9 cellular contexts compared by ENCODE assay signal in the genomic region with DNA sequence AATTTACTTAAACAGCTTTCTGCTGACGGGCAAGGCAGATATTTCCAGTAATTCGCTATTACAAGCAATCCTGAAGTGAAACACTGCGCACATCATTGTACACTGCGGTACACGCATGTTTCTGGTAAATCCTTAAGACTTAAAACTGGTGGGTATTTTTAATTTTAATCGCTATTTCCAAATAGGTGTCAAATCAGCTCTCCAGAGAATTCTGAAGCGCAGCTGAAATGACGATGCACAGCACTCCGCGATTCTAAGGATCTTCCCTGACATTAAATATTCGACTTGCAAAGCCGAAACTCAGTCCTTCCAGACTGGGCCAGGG. TPM values are rescaled to one million over a fixed set of nuclear protein-coding genes. Genes with fewer than 3 reads are reported as not detected.
A peak's percentile ranks its signal among the peaks of the same experiment; 100 is the strongest.
DNase-seq lines count a peak whose midpoint lies in the region; ATAC-seq, FAIRE-seq and TF ChIP-seq lines count a peak whose summit lies in the region.
"Had no signal": no experiment of that assay in that cellular context is flagged by ENCODE, and none has a peak within 500 bp of the region (broad histone marks: within the 10 kb centered on the region; RNA-seq: fewer than 3 reads in every experiment).

No MANE protein-coding gene starts in this region.

- ATAC-seq in activated CD4-positive, CD25-positive, alpha-beta regulatory T cell treated with anti-CD3 and anti-CD28 coated beads, Interleukin-2, amount 50 U/mL, for 24 hours: peak; percentile 3 to 8
- ATAC-seq in HG03457 (IDR thresholded peaks at IDR 0.05; ENCODE audit: unreplicated experiment) (peak; percentile 3), GM12878 (peak; percentile 14), lower lobe of right lung (peak in 1 of 2 donors; percentile 7)

- TF ChIP-seq POLR2A in GM12878 (IDR thresholded peaks at IDR 0.05; ENCODE audit: low read depth, low read length): no peak
- TF ChIP-seq POLR2A in vagina (IDR thresholded peaks at IDR 0.05): no peak

- H4K20me1 ChIP-seq in GM12878 (ENCODE audit: control insufficient read depth, insufficient read depth): no peaks in the 10 kb centered on the region

- H3K4me2 ChIP-seq in GM12878 (ENCODE audit: control insufficient read depth, insufficient read depth): peak overlapping the region; percentile 78

- under 1% methylated on average over 12 of the region's 12 CpGs for WGBS in GM12878 (ENCODE audit: insufficient coverage, insufficient replicate concordance, low lambda C conversion rate, missing lambda C conversion rate)

- in situ Hi-C loops in GM12878 (cut with MboI): no loop called here

- TSS peak; percentile 80 for BruUV-seq in GM12878 (replicated peaks; lab: Mats Ljungman, UMichigan)

- TF ChIP-seq CTCF in GM12878 (IDR thresholded peaks at IDR 0.05 in 2 of 3, conservative IDR thresholded peaks at IDR 0.05 in 1 of 3; ENCODE audit: control insufficient read depth in 2 of 3, extremely low read depth in 1 of 3, insufficient read depth in 1 of 3, low read depth in 3 of 3, low read length in 3 of 3) (no peak), lower lobe of right lung (IDR thresholded peaks at IDR 0.05) (no peak), vagina (IDR thresholded peaks at IDR 0.05) (no peak)

- H3K4me3 ChIP-seq in GM12878 (peak overlapping the region; percentile 97), lower lobe of right lung (peak overlapping the region; percentile 81), vagina (peak overlapping the region; percentile 65 to 73)

- POLR2A ChIA-PET in GM12878 (lab: Charles Lee): interaction anchor here (0.6 to 1.3 kb wide), 2 partner anchors 8 to 89 kb away, joined by 3 to 4 read pairs; no protein-coding TSS in a partner anchor

- DNase-seq in activated CD4-positive, CD25-positive, alpha-beta regulatory T cell (lab: John Stamatoyannopoulos, UW): no peak
- DNase-seq in GM12878 (ENCODE audit: low read depth, low spot score) (no peak), lower lobe of right lung (no peak), vagina (ENCODE audit: extremely low spot score in 2 of 2) (no peak), NCI-H2107 (lab: John Stamatoyannopoulos, UW) (no peak), HCEC 1CT (no peak)

- H3K4me1 ChIP-seq in GM12878 (ENCODE audit: control insufficient read depth, insufficient read depth, low read length) (peaks cover 7% of the 10 kb centered on the region), lower lobe of right lung (peaks cover 17% of the 10 kb centered on the region), vagina (peaks cover 28% of the 10 kb centered on the region)

- H3K79me2 ChIP-seq in GM12878 (ENCODE audit: control insufficient read depth, insufficient read depth, low read length): peaks cover 13% of the 10 kb centered on the region

- FAIRE-seq in GM12878 (lab: Jason Lieb, UNC): no peak

- TF ChIP-seq EP300 in GM12878 (IDR thresholded peaks at IDR 0.05; ENCODE audit: borderline replicate concordance in 1 of 2, control insufficient read depth in 1 of 2, low read depth in 2 of 2, low read length in 2 of 2): no peak

- H2AFZ ChIP-seq in GM12878 (ENCODE audit: control insufficient read depth, low read depth, low read length): peak overlapping the region; percentile 93

- no peaks in the 10 kb centered on the region for H3K27me3 ChIP-seq in GM12878 (replicated peaks in 1 of 2; ENCODE audit: control insufficient read depth in 2 of 2, insufficient read depth in 2 of 2, low read length in 1 of 2)
- no peaks in the 10 kb centered on the region for H3K27me3 ChIP-seq in lower lobe of right lung (ENCODE audit: low read depth)
- no peaks in the 10 kb centered on the region for H3K27me3 ChIP-seq in vagina

- CTCF ChIA-PET in GM12878 (lab: Yijun Ruan, JAX): no interaction called here

- no peak for TF ChIP-seq RAD21 in GM12878 (IDR thresholded peaks at IDR 0.05; ENCODE audit: insufficient read depth, low read depth, low read length)

- H3K9me3 ChIP-seq in GM12878 (replicated peaks; ENCODE audit: control insufficient read depth, insufficient read depth, low read length) (no peaks in the 10 kb centered on the region), lower lobe of right lung (no peaks in the 10 kb centered on the region), vagina (no peaks in the 10 kb centered on the region)

- intact Hi-C loops in GM12878 (cut with micrococcal nuclease; ENCODE audit: unreplicated experiment): no loop called here
- intact Hi-C loops in lower lobe of right lung (cut with DNase I): no loop called here
- intact Hi-C loops in vagina (cut with DNase I): no loop called here

- peaks cover 3 to 6% of the 10 kb centered on the region in 2 experiments; a peak in 3 of 4 replicates for H3K36me3 ChIP-seq in GM12878 (ENCODE audit: control insufficient read depth in 2 of 2, insufficient read depth in 2 of 2, low read length in 1 of 2)
- H3K36me3 ChIP-seq in lower lobe of right lung: peaks cover 30% of the 10 kb centered on the region
- H3K36me3 ChIP-seq in vagina: peaks cover 0 to 31% of the 10 kb centered on the region in 2 donors

- H3K9ac ChIP-seq in GM12878 (ENCODE audit: control insufficient read depth, insufficient read depth, low read length): peak overlapping the region; percentile 94

- RAD21 ChIA-PET in GM12878 (lab: Charles Lee; ENCODE audit: unreplicated experiment): no interaction called here

- peak overlapping the region; percentile 84 for H3K27ac ChIP-seq in GM12878 (ENCODE audit: control insufficient read depth, insufficient read depth)
- peak overlapping the region; percentile 96 for H3K27ac ChIP-seq in lower lobe of right lung
- H3K27ac ChIP-seq in vagina: peak overlapping the region; percentile 92

- SMC1A ChIA-PET in GM12878 (lab: Charles Lee; ENCODE audit: uncharacterized antibody, unreplicated experiment): interaction anchor here (0.6 to 1.6 kb wide), 3 partner anchors 12 to 89 kb away, joined by 3 to 4 read pairs (median 3); no protein-coding TSS in a partner anchor

RNA-seq across cellular contexts. Expression of a gene that starts 0.3 kb away (rescaled TPM):
- total RNA-seq in GM12878 (2013; cell fraction: nucleolus; rRNA removed): 13.8 and 16.6 TPM in 2 replicates
- total RNA-seq in GM12878 (2014; rRNA removed) (19.5 and 25.5 TPM in 2 replicates), GM12878 (2014; rRNA removed; fragmentation: Illumina TruSeq; extraction: Trizol) (16.4 and 17.0 TPM in 2 replicates), GM12878 (2021) (16.1 and 16.9 TPM in 2 replicates), lower lobe of right lung (29.2 TPM), vagina (15.2 TPM)
- 12.8 TPM for polyA plus RNA-seq in GM12878 (2011; ENCODE audit: low read depth)
- polyA plus RNA-seq in GM12878 (2011; rRNA removed) (44.2 and 56.7 TPM in 2 replicates), GM12878 (2014; fragmentation: Illumina TruSeq; extraction: Trizol) (15.5 and 15.6 TPM in 2 replicates), GM12878 (2014; fragmentation: Nextera tagmentation; extraction: Ambion mirVana) (10 to 100 TPM in 1 of 2 experiments, 1 to 10 TPM in 1; 9.3 to 18.2 TPM), GM12878 (2014; rRNA removed) (22.7 and 28.0 TPM in 2 replicates), GM12878 (2016; fragmentation: Nextera tagmentation; extraction: Ambion mirVana) (10 to 100 TPM; 29.0 to 31.8 TPM)
- polyA plus RNA-seq in GM12878 (2011; cell fraction: cytosol; rRNA removed): 24.4 and 26.6 TPM in 2 replicates
- 13.9 and 14.3 TPM in 2 replicates for polyA plus RNA-seq in GM12878 (2011; cell fraction: nucleus; rRNA removed)
- 18.9 and 20.8 TPM in 2 replicates for polyA plus RNA-seq in GM12878 (2012)
- polyA minus RNA-seq in GM12878 (2011; rRNA and poly(A)+ RNA removed): 18.6 and 19.0 TPM in 2 replicates
- polyA minus RNA-seq in GM12878 (2011; cell fraction: cytosol; rRNA and poly(A)+ RNA removed): 4.0 TPM in 2 replicates
- 3.3 and 4.5 TPM in 2 replicates for polyA minus RNA-seq in GM12878 (2011; cell fraction: nucleus; rRNA and poly(A)+ RNA removed)

RNA-seq across cellular contexts. Expression of a gene that starts 20.9 kb away (rescaled TPM):
- not detected in 2 replicates for total RNA-seq in GM12878 (2013; cell fraction: nucleolus; rRNA removed)
- total RNA-seq in GM12878 (2014; rRNA removed) (not detected in 2 replicates), GM12878 (2014; rRNA removed; fragmentation: Illumina TruSeq; extraction: Trizol) (not detected in 2 replicates), GM12878 (2021) (not detected in 2 replicates), lower lobe of right lung (not detected), vagina (not detected)
- polyA plus RNA-seq in GM12878 (2011; ENCODE audit: low read depth): not detected
- polyA plus RNA-seq in GM12878 (2011; rRNA removed) (not detected in 2 replicates), GM12878 (2014; fragmentation: Illumina TruSeq; extraction: Trizol) (not detected in 2 replicates), GM12878 (2014; fragmentation: Nextera tagmentation; extraction: Ambion mirVana) (not detected), GM12878 (2014; rRNA removed) (not detected in 2 replicates), GM12878 (2016; fragmentation: Nextera tagmentation; extraction: Ambion mirVana) (not detected)
- polyA plus RNA-seq in GM12878 (2011; cell fraction: cytosol; rRNA removed): not detected in 2 replicates
- polyA plus RNA-seq in GM12878 (2011; cell fraction: nucleus; rRNA removed): not detected in 2 replicates
- not detected in 2 replicates for polyA plus RNA-seq in GM12878 (2012)
- polyA minus RNA-seq in GM12878 (2011; rRNA and poly(A)+ RNA removed): not detected in 2 replicates
- not detected in 2 replicates for polyA minus RNA-seq in GM12878 (2011; cell fraction: cytosol; rRNA and poly(A)+ RNA removed)
- polyA minus RNA-seq in GM12878 (2011; cell fraction: nucleus; rRNA and poly(A)+ RNA removed): not detected in 2 replicates
- total RNA-seq: dermis microvascular lymphatic vessel endothelial cell had no signal

RNA-seq across cellular contexts. Expression of a gene that starts 42.3 kb away (rescaled TPM):
- total RNA-seq in GM12878 (2013; cell fraction: nucleolus; rRNA removed): 8.1 and 9.9 TPM in 2 replicates
- total RNA-seq in GM12878 (2014; rRNA removed): 38.2 and 44.5 TPM in 2 replicates
- 75.1 and 85.4 TPM in 2 replicates for total RNA-seq in GM12878 (2014; rRNA removed; fragmentation: Illumina TruSeq; extraction: Trizol)
- total RNA-seq in GM12878 (2021): 36.5 and 38.6 TPM in 2 replicates
- polyA plus RNA-seq in GM12878 (2011; ENCODE audit: low read depth): 14.9 TPM
- 18.6 and 25.3 TPM in 2 replicates for polyA plus RNA-seq in GM12878 (2011; rRNA removed)
- polyA plus RNA-seq in GM12878 (2011; cell fraction: cytosol; rRNA removed): 6.5 and 7.0 TPM in 2 replicates
- polyA plus RNA-seq in GM12878 (2011; cell fraction: nucleus; rRNA removed): 7.0 and 9.8 TPM in 2 replicates
- 24.8 and 25.9 TPM in 2 replicates for polyA plus RNA-seq in GM12878 (2012)
- 81.8 and 82.0 TPM in 2 replicates for polyA plus RNA-seq in GM12878 (2014; fragmentation: Illumina TruSeq; extraction: Trizol)
- polyA plus RNA-seq in GM12878 (2014; fragmentation: Nextera tagmentation; extraction: Ambion mirVana): 10 to 100 TPM; 18.3 to 27.2 TPM
- 37.0 and 42.1 TPM in 2 replicates for polyA plus RNA-seq in GM12878 (2014; rRNA removed)
- polyA plus RNA-seq in GM12878 (2016; fragmentation: Nextera tagmentation; extraction: Ambion mirVana): 10 to 100 TPM; 55.6 to 64.4 TPM
- 1.9 and 3.7 TPM in 2 replicates for polyA minus RNA-seq in GM12878 (2011; rRNA and poly(A)+ RNA removed)
- polyA minus RNA-seq in GM12878 (2011; cell fraction: cytosol; rRNA and poly(A)+ RNA removed): 4.7 and 5.1 TPM in 2 replicates
- polyA minus RNA-seq in GM12878 (2011; cell fraction: nucleus; rRNA and poly(A)+ RNA removed): 2.7 and 5.4 TPM in 2 replicates
- 18.0 TPM for total RNA-seq in lower lobe of right lung
- 6.4 TPM for total RNA-seq in vagina

RNA-seq across cellular contexts. Expression of a gene that starts 42.4 kb away (rescaled TPM):
- total RNA-seq in GM12878 (2013; cell fraction: nucleolus; rRNA removed): 16.3 and 20.3 TPM in 2 replicates
- 3.9 and 4.2 TPM in 2 replicates for total RNA-seq in GM12878 (2014; rRNA removed)
- total RNA-seq in GM12878 (2014; rRNA removed; fragmentation: Illumina TruSeq; extraction: Trizol): 3.2 and 4.4 TPM in 2 replicates
- 3.0 and 4.4 TPM in 2 replicates for total RNA-seq in GM12878 (2021)
- polyA plus RNA-seq in GM12878 (2011; ENCODE audit: low read depth): 4.2 TPM
- polyA plus RNA-seq in GM12878 (2011; rRNA removed): 4.3 and 4.5 TPM in 2 replicates
- polyA plus RNA-seq in GM12878 (2011; cell fraction: cytosol; rRNA removed): 3.4 and 3.6 TPM in 2 replicates
- 6.4 and 7.0 TPM in 2 replicates for polyA plus RNA-seq in GM12878 (2011; cell fraction: nucleus; rRNA removed)
- 2.5 and 2.6 TPM in 2 replicates for polyA plus RNA-seq in GM12878 (2012)
- 4.8 and 5.5 TPM in 2 replicates for polyA plus RNA-seq in GM12878 (2014; fragmentation: Illumina TruSeq; extraction: Trizol)
- under 1 TPM; 0.37 TPM for polyA plus RNA-seq in GM12878 (2014; fragmentation: Nextera tagmentation; extraction: Ambion mirVana)
- 3.0 and 4.5 TPM in 2 replicates for polyA plus RNA-seq in GM12878 (2014; rRNA removed)
- 1 to 10 TPM; 3.8 to 4.0 TPM for polyA plus RNA-seq in GM12878 (2016; fragmentation: Nextera tagmentation; extraction: Ambion mirVana)
- 5.6 and 5.9 TPM in 2 replicates for polyA minus RNA-seq in GM12878 (2011; rRNA and poly(A)+ RNA removed)
- polyA minus RNA-seq in GM12878 (2011; cell fraction: cytosol; rRNA and poly(A)+ RNA removed): 2.0 and 3.0 TPM in 2 replicates
- polyA minus RNA-seq in GM12878 (2011; cell fraction: nucleus; rRNA and poly(A)+ RNA removed): 6.3 and 6.8 TPM in 2 replicates
- total RNA-seq in lower lobe of right lung: 4.9 TPM
- total RNA-seq in vagina: 5.4 TPM
